ENCODE assay signal across 27 cellular contexts in genomic region chr10:16258476-16259040, GRCh38.
"Had no signal": no experiment of that assay in that cellular context is flagged by ENCODE, and none has a peak within 500 bp of the region (broad histone marks: within the 10 kb centered on the region; RNA-seq: fewer than 3 reads in every experiment).

No MANE protein-coding gene starts in this region.

- H3K4me1 ChIP-seq: colonic mucosa, parathyroid adenoma, prostate gland, right atrium auricular region, testis, tibial artery had no signal

- DNase-seq: colonic mucosa; dermis blood vessel endothelial cell; effector memory CD8-positive, alpha-beta T cell; erythroblast; hypothalamus; immature natural killer cell; kidney; naive B cell; stimulated activated CD4-positive, alpha-beta T cell treated with anti-CD3 and anti-CD28 coated beads, Interleukin-12 subunit alpha, Interleukin-12 subunit beta, amount 100 ng/mL, for 4 hours; stimulated activated CD4-positive, alpha-beta T cell treated with anti-CD3 and anti-CD28 coated beads, Interleukin-1b, Interleukin-23, amount 100 ng/mL, for 48 hours; stimulated activated CD4-positive, alpha-beta T cell treated with anti-CD3 and anti-CD28 coated beads, Interleukin-4, amount 100 ng/mL, for 1 hour; stimulated activated CD8-positive, alpha-beta memory T cell treated with anti-CD3 and anti-CD28 coated beads, Interleukin-4, amount 100 ng/mL, for 48 hours; stimulated activated naive CD4-positive, alpha-beta T cell; stimulated activated naive CD8-positive, alpha-beta T cell treated with anti-CD3 and anti-CD28 coated beads, Interleukin-15, amount 100 ng/mL, for 72 hours; testis; tibial artery had no signal

- H3K27ac Mint-ChIP-seq: effector memory CD8-positive, alpha-beta T cell; immature natural killer cell; memory B cell; naive B cell; natural killer cell treated with Interleukin-12 subunit alpha and Interleukin-12 subunit beta and Interleukin-15 and Interleukin-18, amount 100 ng/mL, for 72 hours; type B pancreatic cell had no signal

- H3K27me3 ChIP-seq: colonic mucosa, neutrophil, right atrium auricular region, testis, tibial artery had no signal

- H3K4me3 Mint-ChIP-seq: central memory CD8-positive, alpha-beta T cell; effector memory CD8-positive, alpha-beta T cell; immature natural killer cell; memory B cell; naive B cell; natural killer cell treated with Interleukin-12 subunit alpha and Interleukin-12 subunit beta and Interleukin-15 and Interleukin-18, amount 100 ng/mL, for 72 hours; neural crest cell; stimulated activated naive CD8-positive, alpha-beta T cell treated with anti-CD3 and anti-CD28 coated beads, Interleukin-15, amount 100 ng/mL, for 72 hours; type B pancreatic cell had no signal

- H3K27me3 Mint-ChIP-seq: memory B cell; naive B cell; stimulated activated naive CD8-positive, alpha-beta T cell treated with anti-CD3 and anti-CD28 coated beads, Interleukin-15, amount 100 ng/mL, for 72 hours had no signal

- H3K4me3 ChIP-seq: colonic mucosa, lung, prostate gland, right atrium auricular region, smooth muscle cell, testis, tibial artery had no signal

- H3K9me3 ChIP-seq: colonic mucosa, neutrophil, prostate gland, testis had no signal

- H3K36me3 Mint-ChIP-seq: immature natural killer cell; memory B cell; natural killer cell treated with Interleukin-12 subunit alpha and Interleukin-12 subunit beta and Interleukin-15 and Interleukin-18, amount 100 ng/mL, for 72 hours; type B pancreatic cell had no signal

- H3K9me3 Mint-ChIP-seq: neural crest cell, type B pancreatic cell had no signal

- H3K27ac ChIP-seq: colonic mucosa, neutrophil, parathyroid adenoma, prostate gland, right atrium auricular region, testis, tibial artery had no signal

- H3K36me3 ChIP-seq: colonic mucosa, neutrophil, prostate gland, right atrium auricular region, tibial artery had no signal

- H3K4me1 Mint-ChIP-seq: central memory CD8-positive, alpha-beta T cell; immature natural killer cell; memory B cell; naive B cell; neural crest cell; stimulated activated naive CD8-positive, alpha-beta T cell treated with anti-CD3 and anti-CD28 coated beads, Interleukin-15, amount 100 ng/mL, for 72 hours had no signal
